1 cellular context compared by ENCODE assay signal in the genomic region with DNA sequence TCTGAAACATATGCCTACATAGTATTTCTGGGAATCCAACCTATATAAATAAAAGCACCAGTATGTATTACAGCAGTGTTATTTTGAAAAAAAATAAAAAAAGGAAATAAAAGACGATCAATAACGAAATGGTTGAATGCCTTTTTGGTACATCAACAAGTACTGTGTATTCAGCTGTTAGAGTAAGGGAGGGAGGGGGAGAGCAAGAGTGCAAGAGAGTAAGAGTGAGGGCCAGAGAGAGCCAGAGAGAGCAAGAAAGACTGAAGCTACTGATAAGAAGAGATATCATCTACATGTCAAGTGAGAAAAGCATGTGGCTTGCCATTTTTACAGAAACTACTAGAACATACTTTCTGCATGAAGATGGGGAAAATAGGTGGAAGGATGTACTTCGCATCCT.
TF ChIP-seq lines count a peak whose summit lies in the region.

No MANE protein-coding gene starts in this region.

TF ChIP-seq in GM12878, 131 proteins besides CTCF, POLR2A, EP300 and RAD21 (continued from another document):
- no peak for TF ChIP-seq CUX1 (IDR thresholded peaks at IDR 0.05; ENCODE audit: insufficient replicate concordance, low read depth, low read length)
